In genomic region chr9:121499177-121499426, GRCh38 we compare ENCODE assay signal across 9 cellular contexts. TPM values are rescaled to one million over a fixed set of nuclear protein-coding genes. Genes with fewer than 3 reads are reported as not detected.
DNase-seq lines count a peak whose midpoint lies in the region; ATAC-seq and TF ChIP-seq lines count a peak whose summit lies in the region.
"Had no signal": no experiment of that assay in that cellular context is flagged by ENCODE, and none has a peak within 500 bp of the region (broad histone marks: within the 10 kb centered on the region; RNA-seq: fewer than 3 reads in every experiment).

No MANE protein-coding gene starts in this region.

- H3K4me3 Mint-ChIP-seq in GM23338: peak overlapping the region; percentile 72
- peak overlapping the region; percentile 47 for H3K4me3 Mint-ChIP-seq in activated CD8-positive, alpha-beta T cell treated with anti-CD3 and anti-CD28 coated beads, Interleukin-2, amount 10 ng/mL, durations not matched to agents 7 days and 5 days

- H3K27ac ChIP-seq in GM23338 (ENCODE audit: low read depth) (no peak overlapping the region), iPS DF 6.9 (ENCODE audit: low read length) (no peak overlapping the region), skeletal muscle tissue (ENCODE audit: low read depth, low read length) (peak overlapping the region; percentile 60)

- H3K36me3 Mint-ChIP-seq in GM23338 (ENCODE audit: low read depth): no peaks in the 10 kb centered on the region
- H3K36me3 Mint-ChIP-seq in activated CD8-positive, alpha-beta T cell treated with anti-CD3 and anti-CD28 coated beads, Interleukin-2, amount 10 ng/mL, durations not matched to agents 7 days and 5 days (ENCODE audit: low read depth): no peaks in the 10 kb centered on the region

- H3K4me2 ChIP-seq in GM23338: peak overlapping the region; percentile 96

- H3K9me3 Mint-ChIP-seq in GM23338: peaks cover 13% of the 10 kb centered on the region; the same call in 2 of the 3 replicates
- no peaks in the 10 kb centered on the region for H3K9me3 Mint-ChIP-seq in activated CD8-positive, alpha-beta T cell treated with anti-CD3 and anti-CD28 coated beads, Interleukin-2, amount 10 ng/mL, durations not matched to agents 7 days and 5 days (ENCODE audit: insufficient read depth)

- no peaks in the 10 kb centered on the region for H3K9me2 ChIP-seq in GM23338 (ENCODE audit: insufficient read depth)

- ATAC-seq in GM23338 (peak; percentile 14), HG03521 (IDR thresholded peaks at IDR 0.05; ENCODE audit: unreplicated experiment) (no peak), HG03095 (IDR thresholded peaks at IDR 0.05; ENCODE audit: unreplicated experiment) (no peak)
- ATAC-seq in activated CD8-positive, alpha-beta T cell treated with anti-CD3 and anti-CD28 coated beads, Interleukin-2, amount 10 ng/mL, durations not matched to agents 7 days and 5 days: peak; percentile 27

- DNase-seq in GM23338 (ENCODE audit: low spot score) (no peak), iPS DF 6.9 (ENCODE audit: low read depth, low spot score) (no peak), activated gamma-delta T cell treated with Interleukin-2 at 50 U/mL for 16 hours (no peak), A172 (ENCODE audit: low spot score) (no peak)
- no peak for DNase-seq in activated CD8-positive, alpha-beta T cell treated with anti-CD3 and anti-CD28 coated beads, Interleukin-2, amount 10 ng/mL, durations not matched to agents 7 days and 5 days
- DNase-seq: NCI-H524 treated with DMSO at 0.1 percent for 48 hours had no signal

- H3K4me3 ChIP-seq in GM23338 (peak overlapping the region; percentile 73), iPS DF 6.9 (ENCODE audit: low read length) (peak overlapping the region; percentile 46; the same call in 1 of the 2 replicates), skeletal muscle tissue (ENCODE audit: low read length in 3 of 3) (peak overlapping the region; percentile 63 to 78 (median 73))

- TF ChIP-seq CTCF in GM23338 (conservative IDR thresholded peaks at IDR 0.05; ENCODE audit: low read depth in 2 of 2): no peak

- no peaks in the 10 kb centered on the region for H3K9me3 ChIP-seq in iPS DF 6.9 (ENCODE audit: control insufficient read depth, insufficient read depth, low read length)
- no peaks in the 10 kb centered on the region for H3K9me3 ChIP-seq in skeletal muscle tissue (ENCODE audit: control insufficient read depth in 3 of 3, low read length in 3 of 3)

- peaks cover 24% of the 10 kb centered on the region for H3K4me1 Mint-ChIP-seq in GM23338
- peaks cover 24% of the 10 kb centered on the region for H3K4me1 Mint-ChIP-seq in activated CD8-positive, alpha-beta T cell treated with anti-CD3 and anti-CD28 coated beads, Interleukin-2, amount 10 ng/mL, durations not matched to agents 7 days and 5 days (ENCODE audit: low read depth)

- CTCF ChIA-PET in activated CD8-positive, alpha-beta T cell treated with anti-CD3 and anti-CD28 coated beads, Interleukin-2, amount 10 ng/mL, durations not matched to agents 7 days and 5 days (lab: Charles Lee): interaction anchor here (0.9 kb wide), 1 partner anchor 179 kb away, joined by 4 read pairs; no protein-coding TSS in a partner anchor

- no peaks in the 10 kb centered on the region for H3K79me2 ChIP-seq in GM23338 (replicated peaks; ENCODE audit: insufficient read depth)

- peaks cover 13% of the 10 kb centered on the region for H3F3A ChIP-seq in GM23338 (replicated peaks; ENCODE audit: low read depth)

- H3K4me1 ChIP-seq in GM23338 (ENCODE audit: insufficient read depth) (peaks cover 13% of the 10 kb centered on the region; the same call in 1 of the 2 replicates), iPS DF 6.9 (ENCODE audit: control insufficient read depth, insufficient read depth, low read length) (no peaks in the 10 kb centered on the region), skeletal muscle tissue (ENCODE audit: control insufficient read depth in 3 of 3, insufficient read depth in 3 of 3, low read length in 3 of 3) (peaks cover 14 to 30% (median 18%) of the 10 kb centered on the region in 3 donors)

- no CpG with 5 or more reads among the region's 8 CpGs for WGBS in iPS DF 6.9 (ENCODE audit: insufficient coverage, insufficient read length)

- H3K36me3 ChIP-seq in GM23338 (ENCODE audit: insufficient read depth): no peaks in the 10 kb centered on the region
- H3K36me3 ChIP-seq in iPS DF 6.9 (ENCODE audit: control insufficient read depth, insufficient read depth, low read length): no peaks in the 10 kb centered on the region
- H3K36me3 ChIP-seq in skeletal muscle tissue (ENCODE audit: control insufficient read depth in 3 of 3, insufficient read depth in 3 of 3, low read length in 3 of 3): no peaks in the 10 kb centered on the region

- H3K9ac ChIP-seq in skeletal muscle tissue (ENCODE audit: low read depth in 1 of 3, low read length in 3 of 3): peak overlapping the region in 2 of 3 donors; percentile 74 to 79

- no peak overlapping the region for H3K27ac Mint-ChIP-seq in GM23338
- no peak overlapping the region for H3K27ac Mint-ChIP-seq in activated CD8-positive, alpha-beta T cell treated with anti-CD3 and anti-CD28 coated beads, Interleukin-2, amount 10 ng/mL, durations not matched to agents 7 days and 5 days

- POLR2A ChIA-PET in activated CD8-positive, alpha-beta T cell treated with anti-CD3 and anti-CD28 coated beads, Interleukin-2, amount 10 ng/mL, durations not matched to agents 7 days and 5 days (lab: Charles Lee): no interaction called here

- H3K27me3 ChIP-seq in GM23338 (ENCODE audit: insufficient read depth) (peaks cover 57% of the 10 kb centered on the region), iPS DF 6.9 (ENCODE audit: control insufficient read depth, insufficient read depth, low read length) (peaks cover 24% of the 10 kb centered on the region; the same call in 1 of the 2 replicates), skeletal muscle tissue (ENCODE audit: control insufficient read depth in 3 of 3, insufficient read depth in 3 of 3, low read length in 3 of 3) (peaks cover 0 to 30% (median 28%) of the 10 kb centered on the region in 3 donors)

- no peaks in the 10 kb centered on the region; the same call in 1 of the 2 replicates for H4K20me1 ChIP-seq in GM23338 (replicated peaks; ENCODE audit: insufficient read depth)

- peaks cover 46% of the 10 kb centered on the region for H3K27me3 Mint-ChIP-seq in GM23338 (ENCODE audit: insufficient read depth, low read depth, poor library complexity)
- peaks cover 57% of the 10 kb centered on the region for H3K27me3 Mint-ChIP-seq in activated CD8-positive, alpha-beta T cell treated with anti-CD3 and anti-CD28 coated beads, Interleukin-2, amount 10 ng/mL, durations not matched to agents 7 days and 5 days (ENCODE audit: low read depth)

- peak overlapping the region; percentile 98 for H2AFZ ChIP-seq in GM23338

TF ChIP-seq in GM23338, 12 proteins besides CTCF, POLR2A, EP300 and RAD21 (continues in another document):
- TF ChIP-seq JUNB (IDR thresholded peaks at IDR 0.05; ENCODE audit: unreplicated experiment) (no peak), EZH2 (IDR thresholded peaks at IDR 0.05; ENCODE audit: low read depth, unreplicated experiment) (peak; percentile 83)

RNA-seq across cellular contexts. Expression of gene GGTA1, which starts 0.5 kb away (rescaled TPM):
- total RNA-seq in GM23338 (2014; rRNA removed; shearing (Covaris generic)): not detected in 2 replicates
- polyA plus RNA-seq in GM23338 (2016; fragmentation: Nextera tagmentation; extraction: Ambion mirVana): 0.16 and 0.17 TPM in 2 replicates
- not detected for total RNA-seq in activated CD8-positive, alpha-beta T cell treated with anti-CD3 and anti-CD28 coated beads, Interleukin-2, amount 10 ng/mL, durations not matched to agents 7 days and 5 days
- 6.3 TPM for total RNA-seq in skeletal muscle tissue
- not detected in 2 replicates for total RNA-seq in A172 (2014; rRNA removed; shearing (Covaris generic))

Comparison
In these comparisons a context has a peak if more than half of its experiments do, and no peak if none do; other contexts are left out.
1. ATAC-seq: peak in GM23338 (single experiment) and activated CD8-positive, alpha-beta T cell treated with anti-CD3 and anti-CD28 coated beads, Interleukin-2, amount 10 ng/mL, durations not matched to agents 7 days and 5 days (single experiment); none in HG03521 (single experiment) and HG03095 (single experiment).
2. Peak in every context shown above with its lines, with median percentiles within 50 percentile points of each other: H3K4me3 ChIP-seq.